ENCODE assay signal across 1 cellular context in genomic region chr11:11081273-11081672, GRCh38.
TF ChIP-seq lines count a peak whose summit lies in the region.

No MANE protein-coding gene starts in this region.

TF ChIP-seq in H1, 55 proteins besides CTCF, POLR2A, EP300 and RAD21:
- no peak for TF ChIP-seq SIN3A (conservative IDR thresholded peaks at IDR 0.05 in 1 of 2, IDR thresholded peaks at IDR 0.05 in 1 of 2; ENCODE audit: low read depth in 1 of 2, low read length in 2 of 2)
- no peak for TF ChIP-seq SP2 (IDR thresholded peaks at IDR 0.05; ENCODE audit: low read length)
- TF ChIP-seq BRCA1 (IDR thresholded peaks at IDR 0.05; ENCODE audit: low read depth, low read length): no peak
- no peak for TF ChIP-seq EGR1 (IDR thresholded peaks at IDR 0.05; ENCODE audit: borderline replicate concordance, low read depth, low read length)
- TF ChIP-seq NRF1 (IDR thresholded peaks at IDR 0.05; ENCODE audit: low read depth, low read length): no peak
- no peak for TF ChIP-seq SAP30 (IDR thresholded peaks at IDR 0.05; ENCODE audit: insufficient read depth, insufficient replicate concordance, low read length)
- TF ChIP-seq MAX (IDR thresholded peaks at IDR 0.05): no peak
- TF ChIP-seq CHD7 (IDR thresholded peaks at IDR 0.05; ENCODE audit: insufficient replicate concordance, low read length): no peak
- TF ChIP-seq BCL11A (IDR thresholded peaks at IDR 0.05; ENCODE audit: low read depth in 2 of 2, low read length in 2 of 2): no peak
- no peak for TF ChIP-seq CTBP2 (IDR thresholded peaks at IDR 0.05; ENCODE audit: borderline replicate concordance, insufficient read depth, insufficient read length, low read length)
- TF ChIP-seq RNF2 (IDR thresholded peaks at IDR 0.05; ENCODE audit: borderline replicate concordance, low read depth, low read length, missing control alignments, poor library complexity, severe bottlenecking): no peak
